ENCODE assay signal across 9 cellular contexts in genomic region chr11:44728491-44728910, GRCh38. TPM values are rescaled to one million over a fixed set of nuclear protein-coding genes. Genes with fewer than 3 reads are reported as not detected.
DNase-seq lines count a peak whose midpoint lies in the region; ATAC-seq and TF ChIP-seq lines count a peak whose summit lies in the region.
"Had no signal": no experiment of that assay in that cellular context is flagged by ENCODE, and none has a peak within 500 bp of the region (broad histone marks: within the 10 kb centered on the region; RNA-seq: fewer than 3 reads in every experiment).

No MANE protein-coding gene starts in this region.

- TF ChIP-seq CTCF in smooth muscle cell (IDR thresholded peaks at IDR 0.05; ENCODE audit: borderline replicate concordance, insufficient read depth, poor library complexity, severe bottlenecking) = no peak

- H3K27ac ChIP-seq in iPS-18a (ENCODE audit: low read length) = no peak overlapping the region
- H3K27ac ChIP-seq in smooth muscle cell (ENCODE audit: low read depth) = no peak overlapping the region
- H3K27ac ChIP-seq: 22Rv1 had no signal

- H2AFZ ChIP-seq in smooth muscle cell (ENCODE audit: low read depth) = no peak overlapping the region

- no peak for ATAC-seq in HG03196 (IDR thresholded peaks at IDR 0.05; ENCODE audit: unreplicated experiment)

- no peaks in the 10 kb centered on the region for H4K20me1 ChIP-seq in smooth muscle cell (ENCODE audit: low read depth)

- POLR2A ChIA-PET in activated CD4-positive, alpha-beta memory T cell treated with anti-CD3 and anti-CD28 coated beads, Interleukin-2, amount 10 ng/mL, durations not matched to agents 7 days and 5 days (lab: Charles Lee) = interaction anchor here (1.8 kb wide), 1 partner anchor 47 kb away, joined by 8 read pairs; no protein-coding TSS in a partner anchor

- peaks cover 6% of the 10 kb centered on the region for H3K79me2 ChIP-seq in smooth muscle cell (ENCODE audit: low read depth)

- H3K36me3 Mint-ChIP-seq in activated CD4-positive, alpha-beta memory T cell treated with anti-CD3 and anti-CD28 coated beads, Interleukin-2, amount 10 ng/mL, durations not matched to agents 7 days and 5 days (ENCODE audit: low read depth) = peaks cover 5% of the 10 kb centered on the region

- H3K4me1 ChIP-seq in iPS-18a (ENCODE audit: control insufficient read depth, low read depth, low read length) (peaks cover 46% of the 10 kb centered on the region), smooth muscle cell (ENCODE audit: low read depth) (peaks cover 37% of the 10 kb centered on the region)

- CTCF ChIA-PET in activated CD4-positive, alpha-beta memory T cell treated with anti-CD3 and anti-CD28 coated beads, Interleukin-2, amount 10 ng/mL, durations not matched to agents 7 days and 5 days (lab: Charles Lee) = interaction anchor here (1.5 to 1.7 kb wide), 2 partner anchors 47 to 70 kb away, joined by 3 to 7 read pairs; no protein-coding TSS in a partner anchor

- H3K27ac Mint-ChIP-seq in activated CD4-positive, alpha-beta memory T cell treated with anti-CD3 and anti-CD28 coated beads, Interleukin-2, amount 10 ng/mL, durations not matched to agents 7 days and 5 days = no peak overlapping the region

- peak overlapping the region; percentile 78 for H3K4me3 Mint-ChIP-seq in activated CD4-positive, alpha-beta memory T cell treated with anti-CD3 and anti-CD28 coated beads, Interleukin-2, amount 10 ng/mL, durations not matched to agents 7 days and 5 days

- H3F3A ChIP-seq in smooth muscle cell (ENCODE audit: low read depth) = no peaks in the 10 kb centered on the region

- H3K27me3 Mint-ChIP-seq in activated CD4-positive, alpha-beta memory T cell treated with anti-CD3 and anti-CD28 coated beads, Interleukin-2, amount 10 ng/mL, durations not matched to agents 7 days and 5 days = peaks cover 23% of the 10 kb centered on the region

- H3K36me3 ChIP-seq in iPS-18a (ENCODE audit: control insufficient read depth, low read depth, low read length) (no peaks in the 10 kb centered on the region), smooth muscle cell (ENCODE audit: low read depth) (no peaks in the 10 kb centered on the region)

- peaks cover 52% of the 10 kb centered on the region for H3K4me1 Mint-ChIP-seq in activated CD4-positive, alpha-beta memory T cell treated with anti-CD3 and anti-CD28 coated beads, Interleukin-2, amount 10 ng/mL, durations not matched to agents 7 days and 5 days

- H3K9me3 Mint-ChIP-seq in activated CD4-positive, alpha-beta memory T cell treated with anti-CD3 and anti-CD28 coated beads, Interleukin-2, amount 10 ng/mL, durations not matched to agents 7 days and 5 days = no peaks in the 10 kb centered on the region

- 28% methylated on average over 6 of the region's 6 CpGs for WGBS in smooth muscle cell (ENCODE audit: low lambda C conversion rate)

- H3K4me2 ChIP-seq in smooth muscle cell = peak overlapping the region; percentile 99

- peak; percentile 50 for DNase-seq in NCI-H82 (lab: John Stamatoyannopoulos, UW)
- no peak for DNase-seq in NCI-H82 treated with DMSO at 0.1 percent for 48 hours (lab: John Stamatoyannopoulos, UW; ENCODE audit: unreplicated experiment)
- no peak for DNase-seq in activated CD4-positive, alpha-beta memory T cell treated with anti-CD3 and anti-CD28 coated beads, Interleukin-2, amount 10 ng/mL, durations not matched to agents 7 days and 5 days
- no peak for DNase-seq in smooth muscle cell (lab: John Stamatoyannopoulos, UW; ENCODE audit: unreplicated experiment)
- no peak for DNase-seq in NCI-H446 treated with DMSO at 0.1 percent for 48 hours (lab: John Stamatoyannopoulos, UW)
- no peak for DNase-seq in OCI-M2 (lab: John Stamatoyannopoulos, UW; ENCODE audit: unreplicated experiment)

- H3K9me3 ChIP-seq in iPS-18a (ENCODE audit: control insufficient read depth, low read depth, low read length) (no peaks in the 10 kb centered on the region), smooth muscle cell (replicated peaks; ENCODE audit: low read depth) (no peaks in the 10 kb centered on the region)

- H3K9ac ChIP-seq in iPS-18a (ENCODE audit: low read length) (no peak overlapping the region), smooth muscle cell (ENCODE audit: low read depth) (no peak overlapping the region)

- H3K27me3 ChIP-seq in iPS-18a (ENCODE audit: control insufficient read depth, insufficient read depth, low read length) (peaks cover 70% of the 10 kb centered on the region), smooth muscle cell (ENCODE audit: low read depth) (no peaks in the 10 kb centered on the region)

- H3K4me3 ChIP-seq in iPS-18a (ENCODE audit: low read length) = peak overlapping the region; percentile 55
- peak overlapping the region; percentile 72 for H3K4me3 ChIP-seq in smooth muscle cell

RNA-seq across cellular contexts. Expression of gene TSPAN18, which starts 1.7 kb away (rescaled TPM):
- 10 to 100 TPM; 38.7 to 42.3 TPM for total RNA-seq in activated CD4-positive, alpha-beta memory T cell treated with anti-CD3 and anti-CD28 coated beads, Interleukin-2, amount 10 ng/mL, durations not matched to agents 7 days and 5 days
- total RNA-seq in smooth muscle cell = 3.4 and 3.9 TPM in 2 replicates
- polyA plus RNA-seq in smooth muscle cell = 9.3 and 15.3 TPM in 2 replicates
